In genomic region chr20:53735536-53736050, GRCh38 we compare ENCODE assay signal across 9 cellular contexts.
DNase-seq lines count a peak whose midpoint lies in the region; ATAC-seq and TF ChIP-seq lines count a peak whose summit lies in the region.
"Had no signal": no experiment of that assay in that cellular context is flagged by ENCODE, and none has a peak within 500 bp of the region (broad histone marks: within the 10 kb centered on the region; RNA-seq: fewer than 3 reads in every experiment).

No MANE protein-coding gene starts in this region.

- H3K4me1 ChIP-seq in CD8-positive, alpha-beta T cell (ENCODE audit: insufficient read depth, low read length): peaks cover 17% of the 10 kb centered on the region

- no peaks in the 10 kb centered on the region for H3K36me3 ChIP-seq in CD8-positive, alpha-beta T cell (ENCODE audit: insufficient read depth, low read length)
- H3K36me3 ChIP-seq in H7 (replicated peaks; ENCODE audit: control insufficient read depth, insufficient read depth, low read length): no peaks in the 10 kb centered on the region

- DNase-seq in CD8-positive, alpha-beta T cell: no peak
- peak; percentile 80 for DNase-seq in LHCN-M2 (ENCODE audit: low read depth)
- no peak for DNase-seq in activated naive CD8-positive, alpha-beta T cell treated with anti-CD3 and anti-CD28 coated beads, Interleukin-2, amount 50 U/mL, for 24 hours
- DNase-seq in memory B cell (ENCODE audit: low spot score in 2 of 2): no peak
- no peak for DNase-seq in left lobe of liver (ENCODE audit: low spot score)
- DNase-seq in germinal center (ENCODE audit: low spot score): no peak
- DNase-seq in H7: no peak
- DNase-seq: T-helper 17 cell had no signal

- CTCF ChIA-PET in CD8-positive, alpha-beta T cell (lab: Charles Lee): interaction anchor here (0.7 to 1.6 kb wide), 4 partner anchors 13 to 157 kb away, joined by 3 to 6 read pairs (median 3); no protein-coding TSS in a partner anchor

- H3K9me3 ChIP-seq in CD8-positive, alpha-beta T cell (ENCODE audit: low read length): no peaks in the 10 kb centered on the region

- no peaks in the 10 kb centered on the region for H3K27me3 Mint-ChIP-seq in CD8-positive, alpha-beta T cell (ENCODE audit: low read depth)
- no peaks in the 10 kb centered on the region for H3K27me3 Mint-ChIP-seq in activated naive CD8-positive, alpha-beta T cell treated with anti-CD3 and anti-CD28 coated beads, Interleukin-2, amount 50 U/mL, for 24 hours
- no peaks in the 10 kb centered on the region for H3K27me3 Mint-ChIP-seq in memory B cell
- H3K27me3 Mint-ChIP-seq: T-helper 17 cell had no signal

- no peaks in the 10 kb centered on the region for H3K27me3 ChIP-seq in CD8-positive, alpha-beta T cell (ENCODE audit: insufficient read depth, low read length)
- H3K27me3 ChIP-seq in H7 (ENCODE audit: control insufficient read depth, insufficient read depth, low read length): no peaks in the 10 kb centered on the region

- ATAC-seq in CD8-positive, alpha-beta T cell: no peak
- ATAC-seq in activated naive CD8-positive, alpha-beta T cell treated with anti-CD3 and anti-CD28 coated beads, Interleukin-2, amount 50 U/mL, for 24 hours: no peak
- ATAC-seq in memory B cell (ENCODE audit: low read depth): no peak
- ATAC-seq in left lobe of liver: no peak
- no peak for ATAC-seq in HG02981 (IDR thresholded peaks at IDR 0.05; ENCODE audit: unreplicated experiment)
- ATAC-seq: T-helper 17 cell had no signal

- H3K9me3 Mint-ChIP-seq in CD8-positive, alpha-beta T cell: no peaks in the 10 kb centered on the region
- no peaks in the 10 kb centered on the region for H3K9me3 Mint-ChIP-seq in activated naive CD8-positive, alpha-beta T cell treated with anti-CD3 and anti-CD28 coated beads, Interleukin-2, amount 50 U/mL, for 24 hours
- no peaks in the 10 kb centered on the region for H3K9me3 Mint-ChIP-seq in memory B cell

- H3K4me3 ChIP-seq in CD8-positive, alpha-beta T cell (ENCODE audit: low read depth, low read length): no peak overlapping the region
- no peak overlapping the region for H3K4me3 ChIP-seq in H7 (ENCODE audit: insufficient read depth, low read depth, low read length)

- no peaks in the 10 kb centered on the region for H3K36me3 Mint-ChIP-seq in CD8-positive, alpha-beta T cell
- H3K36me3 Mint-ChIP-seq in activated naive CD8-positive, alpha-beta T cell treated with anti-CD3 and anti-CD28 coated beads, Interleukin-2, amount 50 U/mL, for 24 hours (ENCODE audit: low read depth): no peaks in the 10 kb centered on the region
- no peaks in the 10 kb centered on the region for H3K36me3 Mint-ChIP-seq in memory B cell

- POLR2A ChIA-PET in CD8-positive, alpha-beta T cell (lab: Charles Lee): interaction anchor here (1.3 to 2.0 kb wide), 2 partner anchors 16 to 131 kb away, joined by 3 to 5 read pairs; no protein-coding TSS in a partner anchor

- peaks cover 33% of the 10 kb centered on the region for H3K4me1 Mint-ChIP-seq in CD8-positive, alpha-beta T cell (ENCODE audit: low read depth)
- H3K4me1 Mint-ChIP-seq in activated naive CD8-positive, alpha-beta T cell treated with anti-CD3 and anti-CD28 coated beads, Interleukin-2, amount 50 U/mL, for 24 hours: peaks cover 52% of the 10 kb centered on the region
- H3K4me1 Mint-ChIP-seq in memory B cell: peaks cover 38% of the 10 kb centered on the region

- H3K27ac Mint-ChIP-seq in CD8-positive, alpha-beta T cell: peak overlapping the region; percentile 0
- peak overlapping the region; percentile 26 for H3K27ac Mint-ChIP-seq in activated naive CD8-positive, alpha-beta T cell treated with anti-CD3 and anti-CD28 coated beads, Interleukin-2, amount 50 U/mL, for 24 hours
- H3K27ac Mint-ChIP-seq in memory B cell: peak overlapping the region; percentile 98
- H3K27ac Mint-ChIP-seq: T-helper 17 cell had no signal

- H3K4me3 Mint-ChIP-seq in CD8-positive, alpha-beta T cell: no peak overlapping the region
- no peak overlapping the region for H3K4me3 Mint-ChIP-seq in activated naive CD8-positive, alpha-beta T cell treated with anti-CD3 and anti-CD28 coated beads, Interleukin-2, amount 50 U/mL, for 24 hours
- no peak overlapping the region for H3K4me3 Mint-ChIP-seq in memory B cell
- H3K4me3 Mint-ChIP-seq: T-helper 17 cell had no signal

- no peak for TF ChIP-seq CTCF in CD8-positive, alpha-beta T cell (IDR thresholded peaks at IDR 0.05)

- H3K27ac ChIP-seq in CD8-positive, alpha-beta T cell (ENCODE audit: low read depth, low read length): no peak overlapping the region

- intact Hi-C loops in CD8-positive, alpha-beta T cell (cut with DNase I, micrococcal nuclease): no loop called here

Comparison
In these comparisons a context has a peak if more than half of its experiments do, and no peak if none do; other contexts are left out.
1. H3K27ac Mint-ChIP-seq: peak in every context shown above with its lines; median percentile 98 in memory B cell; 26 in activated naive CD8-positive, alpha-beta T cell treated with anti-CD3 and anti-CD28 coated beads, Interleukin-2, amount 50 U/mL, for 24 hours; 0 in CD8-positive, alpha-beta T cell.